Comparison of ENCODE assay signal across 8 cellular contexts in the genomic region with DNA sequence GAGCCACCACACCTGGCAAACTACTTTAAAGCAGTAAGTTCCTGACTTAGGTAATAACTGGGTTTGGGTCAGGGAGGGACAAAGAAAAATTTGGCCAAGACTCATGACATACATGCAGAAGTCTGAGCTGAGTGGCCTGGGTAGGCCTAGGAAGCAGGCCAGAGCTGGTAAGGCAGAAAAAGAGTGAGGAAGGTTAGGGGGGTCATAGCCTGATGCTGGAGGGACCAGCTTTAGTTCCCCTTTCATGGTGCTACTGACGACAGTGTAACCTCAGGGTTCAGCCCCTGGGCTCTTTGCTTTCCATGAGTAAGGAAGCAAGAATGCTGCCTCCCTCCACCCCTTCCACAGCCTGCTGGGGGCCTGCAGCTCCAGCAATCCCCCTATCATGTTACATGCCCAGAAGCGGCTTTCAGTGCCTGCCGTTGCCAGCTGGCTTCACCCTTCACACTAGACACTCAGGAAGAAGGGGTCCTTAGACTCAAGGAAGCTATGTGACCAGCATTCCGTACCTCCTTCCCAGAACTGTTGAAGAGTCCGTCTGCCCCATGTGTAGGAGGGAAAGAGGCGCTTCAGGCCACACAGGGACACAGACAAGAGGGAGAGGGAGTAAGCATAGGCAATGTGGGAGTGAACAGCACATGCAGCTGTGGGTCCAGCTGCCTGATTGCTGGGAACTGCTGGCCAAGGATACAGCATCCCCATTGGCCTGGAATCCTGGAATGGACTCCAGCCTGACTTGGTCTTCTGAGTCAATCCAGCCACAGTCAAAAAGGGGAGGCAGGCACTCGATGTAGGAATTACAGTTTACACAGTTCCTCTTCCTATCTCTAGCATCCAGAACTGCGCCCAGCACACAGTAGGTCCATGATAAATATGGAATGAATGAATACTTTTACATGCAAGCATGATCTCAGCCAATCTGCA. TPM values are rescaled to one million over a fixed set of nuclear protein-coding genes. Genes with fewer than 3 reads are reported as not detected.
DNase-seq lines count a peak whose midpoint lies in the region; ATAC-seq and TF ChIP-seq lines count a peak whose summit lies in the region.

No MANE protein-coding gene starts in this region.

- H3K27me3 ChIP-seq in H9 (ENCODE audit: insufficient read depth, low read length): no peaks in the 10 kb centered on the region; the same call in 1 of the 2 replicates
- H3K27me3 ChIP-seq in Peyer's patch: no peaks in the 10 kb centered on the region

- H3K79me1 ChIP-seq in H9 (ENCODE audit: insufficient read depth, low read depth, low read length, poor library complexity, severe bottlenecking): no peaks in the 10 kb centered on the region

- no peak overlapping the region for H3K9ac ChIP-seq in H9 (ENCODE audit: extremely low read depth, insufficient read length, low read length)

- no peak overlapping the region for H2BK5ac ChIP-seq in H9 (ENCODE audit: insufficient read length, low read length)

- no peak overlapping the region for H2AFZ ChIP-seq in H9 (ENCODE audit: low read length)

- H3K4me1 Mint-ChIP-seq in H9 (peaks cover 40 to 43% of the 10 kb centered on the region in 2 experiments), neural crest cell (peaks cover 44% of the 10 kb centered on the region)

- H3K27me3 Mint-ChIP-seq in H9 (ENCODE audit: low read depth): peaks cover 35% of the 10 kb centered on the region
- peaks cover 31% of the 10 kb centered on the region for H3K27me3 Mint-ChIP-seq in neural crest cell (ENCODE audit: low read depth)

- no peak overlapping the region for H3K56ac ChIP-seq in H9 (ENCODE audit: insufficient read length, low read depth, low read length)

- no peak overlapping the region for H3K14ac ChIP-seq in H9 (ENCODE audit: insufficient read depth, low read length)

- peak overlapping the region; percentile 67 to 96 (median 90); a peak in 6 of 7 replicates for H3K27ac Mint-ChIP-seq in H9
- H3K27ac Mint-ChIP-seq in neural crest cell (ENCODE audit: unreplicated experiment): peak overlapping the region; percentile 20

- H3K4me1 ChIP-seq in H9 (ENCODE audit: insufficient read depth, low read length): peaks cover 5% of the 10 kb centered on the region; the same call in 1 of the 2 replicates
- H3K4me1 ChIP-seq in Peyer's patch: peaks cover 0 to 29% (median 7%) of the 10 kb centered on the region in 4 donors

- CTCF ChIA-PET in GM10248 (lab: Yijun Ruan, JAX): interaction anchor here (0.9 to 2.9 kb wide), 9 partner anchors 13 to 57 kb away, joined by 3 to 22 read pairs (median 5); no protein-coding TSS in a partner anchor

- H3K18ac ChIP-seq in H9 (ENCODE audit: insufficient read length, low read depth, low read length): peak overlapping the region; percentile 3

- H3K23ac ChIP-seq in H9 (ENCODE audit: insufficient read length, low read depth, low read length): no peak overlapping the region

- WGBS in H9 (ENCODE audit: extremely low coverage, insufficient read length, low lambda C conversion rate): no CpG with 5 or more reads among the region's 8 CpGs

- H3K36me3 ChIP-seq in Peyer's patch: no peaks in the 10 kb centered on the region

- H3K79me2 ChIP-seq in H9 (ENCODE audit: insufficient read depth, low read length): no peaks in the 10 kb centered on the region

- POLR2A ChIA-PET in GM10248 (lab: Yijun Ruan, JAX): interaction anchor here (0.6 kb wide), 1 partner anchor 145 kb away, joined by 4 read pairs; no protein-coding TSS in a partner anchor

- H2BK20ac ChIP-seq in H9 (ENCODE audit: low read depth, low read length, poor library complexity, severe bottlenecking): no peak overlapping the region

- TF ChIP-seq CTCF in H9 (conservative IDR thresholded peaks at IDR 0.05): no peak
- TF ChIP-seq CTCF in Peyer's patch (IDR thresholded peaks at IDR 0.05): no peak
- no peak for TF ChIP-seq CTCF in neural crest cell (conservative IDR thresholded peaks at IDR 0.05)
- no peak for TF ChIP-seq CTCF in GM10248 (IDR thresholded peaks at IDR 0.05; ENCODE audit: control extremely low read depth, extremely low read depth, low read depth, missing control alignments)

- H4K20me1 ChIP-seq in H9 (ENCODE audit: control insufficient read depth, insufficient read depth, insufficient read length): no peaks in the 10 kb centered on the region

- H3K4me3 Mint-ChIP-seq in H9 (0 out of 5 replicates have a peak overlapping the region, but pooled peaks have one; percentile 1 to 7), neural crest cell (peak overlapping the region; percentile 50)

- H2AK5ac ChIP-seq in H9 (ENCODE audit: insufficient read length, low read length): no peak overlapping the region

- H4K91ac ChIP-seq in H9 (ENCODE audit: insufficient read length, low read depth, low read length): no peak overlapping the region

- H3T11ph ChIP-seq in H9 (ENCODE audit: low read length): no peak overlapping the region

- H3K4me2 ChIP-seq in H9 (ENCODE audit: insufficient read depth, insufficient read length, low read length): peak overlapping the region; percentile 4

- H2BK15ac ChIP-seq in H9 (ENCODE audit: low read depth, low read length): no peak overlapping the region

- H3K23me2 ChIP-seq in H9 (ENCODE audit: insufficient read length, low read depth, low read length, poor library complexity, severe bottlenecking): peaks cover 14% of the 10 kb centered on the region

- H3K9me3 ChIP-seq in H9 (ENCODE audit: control insufficient read depth, low read depth, low read length) (no peaks in the 10 kb centered on the region), Peyer's patch (no peaks in the 10 kb centered on the region)

- H3K4ac ChIP-seq in H9 (ENCODE audit: low read depth, low read length): no peak overlapping the region

- H3K27ac ChIP-seq in H9 (ENCODE audit: insufficient read length, low read depth, low read length) (no peak overlapping the region), Peyer's patch (peak overlapping the region; percentile 57 to 86 (median 65)), epithelial cell of prostate (peak overlapping the region; percentile 95)

- H2BK120ac ChIP-seq in H9 (ENCODE audit: low read depth, low read length, poor library complexity, severe bottlenecking): no peak overlapping the region

- ATAC-seq in HG03460 (IDR thresholded peaks at IDR 0.05; ENCODE audit: unreplicated experiment): no peak

- H2BK12ac ChIP-seq in H9 (ENCODE audit: insufficient read length, low read depth, low read length): no peak overlapping the region

- H3K4me3 ChIP-seq in Peyer's patch: no peak overlapping the region

- H3K9me3 Mint-ChIP-seq in H9: no peaks in the 10 kb centered on the region
- no peaks in the 10 kb centered on the region for H3K9me3 Mint-ChIP-seq in neural crest cell

- H4K8ac ChIP-seq in H9 (replicated peaks; ENCODE audit: insufficient read length, low read depth, low read length): no peak overlapping the region

- H3K36me3 Mint-ChIP-seq in H9 (ENCODE audit: insufficient read depth in 1 of 3, low read depth in 3 of 3) (no peaks in the 10 kb centered on the region), neural crest cell (ENCODE audit: low read depth) (no peaks in the 10 kb centered on the region)

- TF ChIP-seq POLR2A in Peyer's patch (IDR thresholded peaks at IDR 0.05): no peak

- no peak overlapping the region for H4K5ac ChIP-seq in H9 (ENCODE audit: insufficient read length, low read depth, low read length)

- DNase-seq in H9 (peak; percentile 94), Peyer's patch (peak in 2 of 3 donors; percentile 52 to 66), epithelial cell of prostate (ENCODE audit: low read depth, low spot score) (no peak), neural crest cell (ENCODE audit: low read depth, low spot score) (peak; percentile 32), HuH-7.5 (ENCODE audit: low spot score) (no peak), GM10248 (ENCODE audit: extremely low spot score) (no peak), UCSD-AML1 (lab: John Stamatoyannopoulos, UW; ENCODE audit: unreplicated experiment) (no peak)

RNA-seq across cellular contexts. Expression of a gene that starts 4.1 kb away (rescaled TPM):
- total RNA-seq in H9 (2021) (15.0 and 16.2 TPM in 2 replicates), Peyer's patch (1 to 10 TPM in 3 of 4 donors, under 1 TPM in 1; 0.53 to 6.6 (median 2.7) TPM), neural crest cell (3.5 and 4.2 TPM in 2 replicates)

RNA-seq across cellular contexts. Expression of a gene that starts 32.4 kb away (rescaled TPM):
- total RNA-seq in H9 (2021): 30.4 and 31.8 TPM in 2 replicates
- 100 to 1,000 TPM in 3 of 4 donors, 10 to 100 TPM in 1; 34.7 to 159 (median 110) TPM for total RNA-seq in Peyer's patch
- total RNA-seq in neural crest cell: 25.5 and 25.7 TPM in 2 replicates

Comparison
In these comparisons a context has a peak if more than half of its experiments do, and no peak if none do; other contexts are left out.
1. DNase-seq: peak in H9 (single experiment), Peyer's patch (2 of 3) and neural crest cell (single experiment); none in epithelial cell of prostate (single experiment), HuH-7.5 (single experiment), GM10248 (single experiment) and UCSD-AML1 (single experiment).